In genomic region chr5:65262590-65263189, GRCh38 we compare ENCODE assay signal across 9 cellular contexts.
DNase-seq lines count a peak whose midpoint lies in the region; ATAC-seq and TF ChIP-seq lines count a peak whose summit lies in the region.
"Had no signal": no experiment of that assay in that cellular context is flagged by ENCODE, and none has a peak within 500 bp of the region (broad histone marks: within the 10 kb centered on the region; RNA-seq: fewer than 3 reads in every experiment).

No MANE protein-coding gene starts in this region.

- TF ChIP-seq POLR2A in testis (IDR thresholded peaks at IDR 0.05) = no peak

- CTCF ChIA-PET in HEK293 (lab: Yijun Ruan, JAX) = no interaction called here

- WGBS in testis, 2 donors = 27 to 39% methylated on average over 7 of the region's 7 CpGs
- 14 to 23% (median 19%) methylated on average over 7 of the region's 7 CpGs for WGBS in psoas muscle, 3 donors

- H3K4me3 ChIP-seq in HEK293 (ENCODE audit: low read depth, low read length) (no peak overlapping the region), testis (no peak overlapping the region), psoas muscle (no peak overlapping the region)
- H3K4me3 ChIP-seq: Peyer's patch had no signal

- no peak overlapping the region for H3K27ac ChIP-seq in HEK293 (ENCODE audit: extremely low read depth, low read depth, low read length)
- no peak overlapping the region for H3K27ac ChIP-seq in testis
- no peak overlapping the region for H3K27ac ChIP-seq in psoas muscle
- H3K27ac ChIP-seq: Peyer's patch had no signal

- H3K4me1 ChIP-seq in HEK293 (ENCODE audit: control insufficient read depth, insufficient read depth, low read length) = peaks cover 13% of the 10 kb centered on the region
- H3K4me1 ChIP-seq in testis = peaks cover 8% of the 10 kb centered on the region
- H3K4me1 ChIP-seq in psoas muscle = no peaks in the 10 kb centered on the region

- no peak for TF ChIP-seq CTCF in HEK293 (tag by site-specific recombination; IDR thresholded peaks at IDR 0.05)
- TF ChIP-seq CTCF in testis (IDR thresholded peaks at IDR 0.05) = no peak
- TF ChIP-seq CTCF in psoas muscle (IDR thresholded peaks at IDR 0.05) = no peak

- peak; percentile 94 for DNase-seq in amniotic epithelial cell (ENCODE audit: low read depth)
- peak; percentile 33 for DNase-seq in left cardiac atrium
- peak; percentile 53 for DNase-seq in testis
- DNase-seq in psoas muscle = no peak
- DNase-seq in amygdala (lab: John Stamatoyannopoulos, UW) = no peak
- DNase-seq: activated CD8-positive, alpha-beta memory T cell treated with anti-CD3 and anti-CD28 coated beads, Interleukin-2, amount 50 U/mL, for 4 hours; Peyer's patch had no signal

- ATAC-seq in left cardiac atrium (peak; percentile 47 to 79), psoas muscle (no peak), HG02885 (IDR thresholded peaks at IDR 0.05; ENCODE audit: poor library complexity, unreplicated experiment) (no peak)

- POLR2A ChIA-PET in HEK293 (lab: Yijun Ruan, JAX) = interaction anchor here (0.7 kb wide), 2 partner anchors 133 to 219 kb away, joined by 3 to 9 read pairs; partner anchors contain the start of gene ADAMTS6

- H3K27me3 ChIP-seq in testis (no peaks in the 10 kb centered on the region), psoas muscle (ENCODE audit: insufficient read depth in 3 of 3, low read length in 2 of 3) (no peaks in the 10 kb centered on the region)
- H3K27me3 ChIP-seq: Peyer's patch had no signal

- intact Hi-C loops in left cardiac atrium (cut with DNase I) (no loop called here), testis (cut with DNase I; ENCODE audit: low total_unique reads) (no loop called here), psoas muscle (cut with DNase I) (no loop called here)

- H3K9me3 ChIP-seq in HEK293 (ENCODE audit: control insufficient read depth, insufficient read depth, low read depth, low read length) (no peaks in the 10 kb centered on the region), testis (no peaks in the 10 kb centered on the region), psoas muscle (no peaks in the 10 kb centered on the region)
- H3K9me3 ChIP-seq: Peyer's patch had no signal

- H3K36me3 ChIP-seq in HEK293 (ENCODE audit: control insufficient read depth in 2 of 2, insufficient read depth in 1 of 2, low read length in 2 of 2) (no peaks in the 10 kb centered on the region), testis (ENCODE audit: low read depth, missing control alignments) (no peaks in the 10 kb centered on the region), psoas muscle (ENCODE audit: insufficient read depth in 1 of 2, low read depth in 1 of 2) (no peaks in the 10 kb centered on the region)
- H3K36me3 ChIP-seq: Peyer's patch had no signal

TF ChIP-seq in HEK293, 187 proteins besides CTCF, POLR2A, EP300 and RAD21:
- TF ChIP-seq ZNF155 (tag by site-specific recombination; IDR thresholded peaks at IDR 0.05) (no peak), FEZF1 (tag by site-specific recombination; IDR thresholded peaks at IDR 0.05) (peak; percentile 67), ZNF2 (tag by site-specific recombination; IDR thresholded peaks at IDR 0.05) (no peak), ZNF16 (tag by site-specific recombination; IDR thresholded peaks at IDR 0.05; ENCODE audit: low read depth) (no peak), PRDM1 (tag by site-specific recombination; IDR thresholded peaks at IDR 0.05) (peak; percentile 26; the same call in 1 of the 2 replicates), ZNF335 (tag by site-specific recombination; conservative IDR thresholded peaks at IDR 0.05) (0 out of 2 replicates have a peak, but pooled peaks have one; percentile 1), ZBTB49 (tag by site-specific recombination; IDR thresholded peaks at IDR 0.05; ENCODE audit: low read depth) (no peak), ZNF658 (tag by site-specific recombination; IDR thresholded peaks at IDR 0.05) (no peak), ZNF660 (tag by site-specific recombination; IDR thresholded peaks at IDR 0.05) (0 out of 2 replicates have a peak, but pooled peaks have one; percentile 23), PRDM10 (tag by site-specific recombination; IDR thresholded peaks at IDR 0.05) (peak; percentile 4)
- TF ChIP-seq, protein P1, sequence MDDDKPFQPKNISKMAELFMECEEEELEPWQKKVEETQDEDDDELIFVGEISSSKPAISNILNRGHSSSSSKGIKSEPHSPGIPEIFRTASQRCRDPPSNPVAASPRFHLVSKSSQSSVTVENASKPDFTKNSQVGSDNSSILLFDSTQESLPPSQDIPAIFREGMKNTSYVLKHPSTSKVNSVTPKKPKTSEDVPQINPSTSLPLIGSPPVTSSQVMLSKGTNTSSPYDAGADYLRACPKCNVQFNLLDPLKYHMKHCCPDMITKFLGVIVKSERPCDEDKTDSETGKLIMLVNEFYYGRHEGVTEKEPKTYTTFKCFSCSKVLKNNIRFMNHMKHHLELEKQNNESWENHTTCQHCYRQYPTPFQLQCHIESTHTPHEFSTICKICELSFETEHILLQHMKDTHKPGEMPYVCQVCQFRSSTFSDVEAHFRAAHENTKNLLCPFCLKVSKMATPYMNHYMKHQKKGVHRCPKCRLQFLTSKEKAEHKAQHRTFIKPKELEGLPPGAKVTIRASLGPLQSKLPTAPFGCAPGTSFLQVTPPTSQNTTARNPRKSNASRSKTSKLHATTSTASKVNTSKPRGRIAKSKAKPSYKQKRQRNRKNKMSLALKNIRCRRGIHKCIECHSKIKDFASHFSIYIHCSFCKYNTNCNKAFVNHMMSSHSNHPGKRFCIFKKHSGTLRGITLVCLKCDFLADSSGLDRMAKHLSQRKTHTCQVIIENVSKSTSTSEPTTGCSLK (tag by site-specific recombination; IDR thresholded peaks at IDR 0.05) = no peak

Comparison
In these comparisons a context has a peak if more than half of its experiments do, and no peak if none do; other contexts are left out.
1. DNase-seq: peak in amniotic epithelial cell (single experiment), left cardiac atrium (single experiment) and testis (single experiment); none in psoas muscle (0 of 2) and amygdala (0 of 56).
2. ATAC-seq: peak in left cardiac atrium (2 of 2); none in psoas muscle (0 of 4) and HG02885 (single experiment).